24 cellular contexts compared by ENCODE assay signal in the genomic region with DNA sequence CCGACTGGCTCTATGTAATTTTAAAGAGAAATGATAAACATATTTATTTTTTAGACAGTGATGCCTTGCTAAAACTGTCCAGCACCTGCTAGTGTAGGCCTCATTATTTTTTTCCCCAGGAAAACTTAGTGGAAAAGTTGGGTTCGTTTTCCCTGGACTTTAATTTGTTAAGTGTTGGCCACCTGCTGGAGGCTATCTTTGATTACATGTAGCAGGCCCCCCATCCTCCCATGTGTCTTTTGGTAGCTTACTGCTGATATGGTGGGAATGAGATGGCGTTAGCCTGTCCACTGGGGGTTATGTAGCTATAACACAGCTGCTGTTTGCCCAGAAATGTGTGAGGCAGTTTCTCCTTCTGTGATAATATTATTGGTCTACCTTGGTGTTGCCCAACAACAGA.
DNase-seq lines count a peak whose midpoint lies in the region; ATAC-seq, FAIRE-seq and TF ChIP-seq lines count a peak whose summit lies in the region.
"Had no signal": no experiment of that assay in that cellular context is flagged by ENCODE, and none has a peak within 500 bp of the region (broad histone marks: within the 10 kb centered on the region; RNA-seq: fewer than 3 reads in every experiment).

No MANE protein-coding gene starts in this region.

- ATAC-seq in GM23338: no peak; the same call in 2 of the 3 replicates
- peak; percentile 33; the same call in 2 of the 3 replicates for ATAC-seq in GM12878
- ATAC-seq in activated naive CD4-positive, alpha-beta T cell treated with anti-CD3 and anti-CD28 coated beads, Interleukin-2, amount 50 U/mL, for 72 hours: no peak
- ATAC-seq: A549 had no signal

- no peak for TF ChIP-seq POLR2A in GM12878 (IDR thresholded peaks at IDR 0.05; ENCODE audit: low read depth, low read length)

- no peak overlapping the region for H3K4me3 ChIP-seq in GM23338
- H3K4me3 ChIP-seq in GM12878: no peak overlapping the region
- H3K4me3 ChIP-seq: A549, MG63, Peyer's patch, SJCRH30 had no signal

- no peaks in the 10 kb centered on the region for H4K20me1 ChIP-seq in GM23338 (replicated peaks; ENCODE audit: insufficient read depth)
- no peaks in the 10 kb centered on the region for H4K20me1 ChIP-seq in GM12878 (ENCODE audit: control insufficient read depth, insufficient read depth)

- RAD21 ChIA-PET in GM12878 (lab: Charles Lee; ENCODE audit: unreplicated experiment): interaction anchor here (1.1 kb wide), 1 partner anchor 14 kb away, joined by 3 read pairs; no protein-coding TSS in a partner anchor

- TF ChIP-seq RAD21 in GM12878 (IDR thresholded peaks at IDR 0.05; ENCODE audit: insufficient read depth, low read depth, low read length): no peak

- 0% methylated on average over 3 of the region's 3 CpGs for WGBS in GM12878 (ENCODE audit: insufficient coverage, insufficient replicate concordance, low lambda C conversion rate, missing lambda C conversion rate)

- peak; percentile 45 for DNase-seq in GM23338 (ENCODE audit: low spot score)
- DNase-seq in NAMALWA (ENCODE audit: low spot score): peak; percentile 2
- no peak for DNase-seq in GM12878 (ENCODE audit: low read depth, low spot score)
- peak; percentile 18 for DNase-seq in iPS-NIHi7 (ENCODE audit: extremely low spot score)
- no peak for DNase-seq in AG20443 (ENCODE audit: low spot score)
- DNase-seq in caudate nucleus (lab: John Stamatoyannopoulos, UW): no peak
- DNase-seq in GM19240 (ENCODE audit: insufficient read length, low spot score): no peak
- DNase-seq in activated naive CD4-positive, alpha-beta T cell treated with anti-CD3 and anti-CD28 coated beads, Interleukin-2, amount 50 U/mL, for 72 hours (ENCODE audit: low spot score in 2 of 2): no peak
- DNase-seq: CD4-positive, CD25-positive, alpha-beta regulatory T cell; COR-L47; DND-41; HFFc6; Kasumi-1; MG63; NCI-H1048; NCI-H1417 treated with DMSO at 0.1 percent for 48 hours; NCI-H1930; NCI-H2227 treated with DMSO at 0.1 percent for 48 hours; NCI-H510A; NK-92 treated with Interleukin-12 subunit alpha and Interleukin-12 subunit beta, amount 100 ng/mL, for 24 hours; Peyer's patch; SJCRH30 had no signal

- no TSS peak for BruUV-seq in GM12878 (replicated peaks; lab: Mats Ljungman, UMichigan)

- TF ChIP-seq CTCF in GM23338 (conservative IDR thresholded peaks at IDR 0.05; ENCODE audit: low read depth in 2 of 2) (peak; percentile 17 to 44), GM12878 (IDR thresholded peaks at IDR 0.05 in 2 of 3, conservative IDR thresholded peaks at IDR 0.05 in 1 of 3; ENCODE audit: control insufficient read depth in 2 of 3, extremely low read depth in 1 of 3, insufficient read depth in 1 of 3, low read depth in 3 of 3, low read length in 3 of 3) (no peak)

- POLR2A ChIA-PET in GM12878 (lab: Charles Lee): no interaction called here

- H3K9ac ChIP-seq in GM12878 (ENCODE audit: control insufficient read depth, insufficient read depth, low read length): no peak overlapping the region

- no peaks in the 10 kb centered on the region for H3K9me3 ChIP-seq in GM12878 (replicated peaks; ENCODE audit: control insufficient read depth, insufficient read depth, low read length)
- H3K9me3 ChIP-seq: A549, MG63, Peyer's patch, SJCRH30 had no signal

- no peak overlapping the region for H3K27ac Mint-ChIP-seq in GM23338
- no peak overlapping the region for H3K27ac Mint-ChIP-seq in activated naive CD4-positive, alpha-beta T cell treated with anti-CD3 and anti-CD28 coated beads, Interleukin-2, amount 50 U/mL, for 72 hours
- H3K27ac Mint-ChIP-seq: CD4-positive, CD25-positive, alpha-beta regulatory T cell; HFFc6 had no signal

- peaks cover 3% of the 10 kb centered on the region; the same call in 1 of the 3 replicates for H3K4me1 Mint-ChIP-seq in GM23338
- H3K4me1 Mint-ChIP-seq: CD4-positive, CD25-positive, alpha-beta regulatory T cell had no signal

- SMC1A ChIA-PET in GM12878 (lab: Charles Lee; ENCODE audit: uncharacterized antibody, unreplicated experiment): interaction anchor here (0.9 kb wide), 1 partner anchor 16 kb away, joined by 3 read pairs; no protein-coding TSS in a partner anchor

- no peak overlapping the region for H3K4me3 Mint-ChIP-seq in GM23338
- H3K4me3 Mint-ChIP-seq: CD4-positive, CD25-positive, alpha-beta regulatory T cell; HFFc6 had no signal

- no peaks in the 10 kb centered on the region for H3K36me3 ChIP-seq in GM23338 (ENCODE audit: insufficient read depth)
- H3K36me3 ChIP-seq in GM12878 (ENCODE audit: control insufficient read depth in 2 of 2, insufficient read depth in 2 of 2, low read length in 1 of 2): no peaks in the 10 kb centered on the region
- H3K36me3 ChIP-seq: MG63, Peyer's patch, SJCRH30 had no signal

- H3K4me2 ChIP-seq in GM23338 (no peak overlapping the region), GM12878 (ENCODE audit: control insufficient read depth, insufficient read depth) (no peak overlapping the region)
- H3K4me2 ChIP-seq: A549 had no signal

- no peak for TF ChIP-seq EP300 in GM12878 (IDR thresholded peaks at IDR 0.05; ENCODE audit: borderline replicate concordance in 1 of 2, control insufficient read depth in 1 of 2, low read depth in 2 of 2, low read length in 2 of 2)

- peaks cover 2% of the 10 kb centered on the region for H3K27me3 Mint-ChIP-seq in GM23338 (ENCODE audit: insufficient read depth, low read depth, poor library complexity)
- H3K27me3 Mint-ChIP-seq: CD4-positive, CD25-positive, alpha-beta regulatory T cell had no signal

- H3K36me3 Mint-ChIP-seq in GM23338 (ENCODE audit: low read depth): no peaks in the 10 kb centered on the region
- H3K36me3 Mint-ChIP-seq in activated naive CD4-positive, alpha-beta T cell treated with anti-CD3 and anti-CD28 coated beads, Interleukin-2, amount 50 U/mL, for 72 hours: no peaks in the 10 kb centered on the region
- H3K36me3 Mint-ChIP-seq: CD4-positive, CD25-positive, alpha-beta regulatory T cell had no signal

- H3K4me1 ChIP-seq in GM23338 (ENCODE audit: insufficient read depth): no peaks in the 10 kb centered on the region
- H3K4me1 ChIP-seq in GM12878 (ENCODE audit: control insufficient read depth, insufficient read depth, low read length): no peaks in the 10 kb centered on the region
- H3K4me1 ChIP-seq: A549, Peyer's patch, SJCRH30 had no signal

- H2AFZ ChIP-seq in GM23338 (no peak overlapping the region), GM12878 (ENCODE audit: control insufficient read depth, low read depth, low read length) (no peak overlapping the region)

- H3K27me3 ChIP-seq in GM23338 (ENCODE audit: insufficient read depth) (no peaks in the 10 kb centered on the region), GM12878 (replicated peaks in 1 of 2; ENCODE audit: control insufficient read depth in 2 of 2, insufficient read depth in 2 of 2, low read length in 1 of 2) (no peaks in the 10 kb centered on the region; a peak in 1 of 4 replicates)
- H3K27me3 ChIP-seq: MG63, Peyer's patch had no signal

- H3K27ac ChIP-seq in GM23338 (ENCODE audit: low read depth) (no peak overlapping the region), GM12878 (ENCODE audit: control insufficient read depth, insufficient read depth) (no peak overlapping the region), caudate nucleus (ENCODE audit: low read depth, low read length) (no peak overlapping the region)
- H3K27ac ChIP-seq: A549, Peyer's patch, SJCRH30 had no signal

- 0 out of 2 replicates have a peak, but pooled peaks cover 2% of the 10 kb centered on the region for H3K9me2 ChIP-seq in GM23338 (ENCODE audit: insufficient read depth)

- in situ Hi-C loops in GM12878 (cut with MboI): no loop called here

- H3K79me2 ChIP-seq in GM23338 (replicated peaks; ENCODE audit: insufficient read depth) (no peaks in the 10 kb centered on the region), GM12878 (ENCODE audit: control insufficient read depth, insufficient read depth, low read length) (no peaks in the 10 kb centered on the region)

- H3K9me3 Mint-ChIP-seq in GM23338: no peaks in the 10 kb centered on the region
- H3K9me3 Mint-ChIP-seq in activated naive CD4-positive, alpha-beta T cell treated with anti-CD3 and anti-CD28 coated beads, Interleukin-2, amount 50 U/mL, for 72 hours: no peaks in the 10 kb centered on the region

- H3F3A ChIP-seq in GM23338 (replicated peaks; ENCODE audit: low read depth): no peaks in the 10 kb centered on the region

- no peak for FAIRE-seq in GM12878 (lab: Jason Lieb, UNC)
- FAIRE-seq: A549, GM12892 had no signal

- intact Hi-C loops in GM12878 (cut with micrococcal nuclease; ENCODE audit: unreplicated experiment): no loop called here

- CTCF ChIA-PET in GM12878 (lab: Yijun Ruan, JAX): interaction anchor here (0.5 to 0.7 kb wide), 2 partner anchors 10 to 130 kb away, joined by 3 read pairs; no protein-coding TSS in a partner anchor

TF ChIP-seq in GM23338, 12 proteins besides CTCF, POLR2A, EP300 and RAD21:
- TF ChIP-seq EZH2phosphoT487 (IDR thresholded peaks at IDR 0.05; ENCODE audit: unreplicated experiment): no peak
- TF ChIP-seq JUNB (IDR thresholded peaks at IDR 0.05; ENCODE audit: unreplicated experiment): no peak

TF ChIP-seq in GM12878, 131 proteins besides CTCF, POLR2A, EP300 and RAD21:
- TF ChIP-seq CREM (IDR thresholded peaks at IDR 0.05; ENCODE audit: low read depth) (no peak), SREBF1 (IDR thresholded peaks at IDR 0.05; ENCODE audit: low read length) (no peak), ETV6 (conservative IDR thresholded peaks at IDR 0.05 in 1 of 2, IDR thresholded peaks at IDR 0.05 in 1 of 2; ENCODE audit: borderline replicate concordance in 1 of 2, low read depth in 1 of 2) (no peak), EGR1 (IDR thresholded peaks at IDR 0.05; ENCODE audit: borderline replicate concordance in 1 of 2, low read depth in 2 of 2, low read length in 2 of 2) (no peak), PAX5 (IDR thresholded peaks at IDR 0.05; ENCODE audit: borderline replicate concordance, low read depth, low read length) (no peak)
TF ChIP-seq in GM12878: peak in this region for 0.

Comparison
In these comparisons a context has a peak if more than half of its experiments do, and no peak if none do; other contexts are left out.
1. DNase-seq: peak in GM23338 (single experiment), NAMALWA (single experiment) and iPS-NIHi7 (single experiment); none in GM12878 (single experiment), AG20443 (single experiment), caudate nucleus (0 of 61), GM19240 (single experiment) and activated naive CD4-positive, alpha-beta T cell treated with anti-CD3 and anti-CD28 coated beads, Interleukin-2, amount 50 U/mL, for 72 hours (0 of 2).
2. CTCF ChIP-seq: peak in GM23338 (2 of 2); none in GM12878 (0 of 3).